Comparison of ENCODE assay signal across 2 cellular contexts in genomic region chr1:170273556-170274501, GRCh38.
TF ChIP-seq lines count a peak whose summit lies in the region.

No MANE protein-coding gene starts in this region.

TF ChIP-seq in SK-N-SH treated with all-trans-retinoic acid at 6 μM for 48 hours, 23 proteins besides CTCF, POLR2A, EP300 and RAD21 (continued from another document):
- TF ChIP-seq TSHZ2 (CRISPR knock-in tag; IDR thresholded peaks at IDR 0.05): no peak
- no peak for TF ChIP-seq PATZ1 (CRISPR knock-in tag; IDR thresholded peaks at IDR 0.05; ENCODE audit: borderline replicate concordance)
- peak; percentile 27; the same call in 1 of the 2 replicates for TF ChIP-seq TOX (CRISPR knock-in tag; IDR thresholded peaks at IDR 0.05; ENCODE audit: borderline replicate concordance)
- no peak for TF ChIP-seq ZNF565 (CRISPR knock-in tag; conservative IDR thresholded peaks at IDR 0.05; ENCODE audit: low read depth)

TF ChIP-seq in SK-N-SH, 30 proteins besides CTCF, POLR2A, EP300 and RAD21 (continued from another document):
- no peak for TF ChIP-seq PBX3 (IDR thresholded peaks at IDR 0.05)
- TF ChIP-seq FOXJ3 (CRISPR knock-in tag; IDR thresholded peaks at IDR 0.05): no peak
- TF ChIP-seq NRF1 (IDR thresholded peaks at IDR 0.05; ENCODE audit: low read depth, low read length): no peak
- no peak for TF ChIP-seq GATA2 (CRISPR knock-in tag; IDR thresholded peaks at IDR 0.05)
- TF ChIP-seq YY1 (IDR thresholded peaks at IDR 0.05; ENCODE audit: low read depth): no peak
- TF ChIP-seq MEF2A (IDR thresholded peaks at IDR 0.05; ENCODE audit: borderline replicate concordance, low read depth): no peak
- TF ChIP-seq ZBTB33 (IDR thresholded peaks at IDR 0.05; ENCODE audit: borderline replicate concordance, low read depth): no peak
- TF ChIP-seq TAF1 (IDR thresholded peaks at IDR 0.05; ENCODE audit: borderline replicate concordance, low read depth, low read length): no peak
TF ChIP-seq in SK-N-SH: peak in this region for 0.
